ENCODE assay signal across 1 cellular context in genomic region chr10:21558984-21559383, GRCh38. TPM values are rescaled to one million over a fixed set of nuclear protein-coding genes. Genes with fewer than 3 reads are reported as not detected.
"Had no signal": no experiment of that assay in that cellular context is flagged by ENCODE, and none has a peak within 500 bp of the region (broad histone marks: within the 10 kb centered on the region; RNA-seq: fewer than 3 reads in every experiment).

No MANE protein-coding gene starts in this region.

RNA-seq across cellular contexts. Expression of gene SKIDA1, which starts 33.5 kb away (rescaled TPM):
- total RNA-seq: ascending aorta had no signal
